Comparison of ENCODE assay signal across 1 cellular context in the genomic region with DNA sequence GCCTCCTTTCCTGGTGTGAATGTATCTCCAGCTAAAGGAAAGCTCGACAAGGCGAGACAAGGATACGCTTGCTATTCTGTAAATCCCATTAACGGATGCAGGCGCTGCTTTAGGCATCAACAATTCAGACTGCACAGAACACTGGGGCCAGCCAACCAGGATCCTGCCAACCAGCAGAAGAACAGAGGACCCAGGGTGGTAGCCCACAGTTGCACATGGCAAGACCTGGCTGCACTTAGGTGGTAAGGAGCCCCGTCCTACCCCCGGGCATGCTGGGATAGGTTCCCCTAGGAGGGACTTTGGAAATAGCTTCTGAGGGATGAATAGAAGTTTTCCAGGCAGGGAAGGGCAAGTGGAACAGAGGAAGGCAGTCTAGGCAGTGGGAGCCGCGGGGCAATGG.
TF ChIP-seq lines count a peak whose summit lies in the region.

No MANE protein-coding gene starts in this region.

TF ChIP-seq in GM23338, 12 proteins besides CTCF, POLR2A, EP300 and RAD21 (continued from another document):
- TF ChIP-seq ETS1 (IDR thresholded peaks at IDR 0.05) (no peak), JUNB (IDR thresholded peaks at IDR 0.05; ENCODE audit: unreplicated experiment) (no peak), EZH2 (IDR thresholded peaks at IDR 0.05; ENCODE audit: low read depth, unreplicated experiment) (no peak), STAT1 (IDR thresholded peaks at IDR 0.05; ENCODE audit: unreplicated experiment) (no peak), ZNF114 (CRISPR knock-in tag; IDR thresholded peaks at IDR 0.05) (no peak), POLR2AphosphoS5 (IDR thresholded peaks at IDR 0.05; ENCODE audit: low read depth) (no peak)
- TF ChIP-seq, protein P1, sequence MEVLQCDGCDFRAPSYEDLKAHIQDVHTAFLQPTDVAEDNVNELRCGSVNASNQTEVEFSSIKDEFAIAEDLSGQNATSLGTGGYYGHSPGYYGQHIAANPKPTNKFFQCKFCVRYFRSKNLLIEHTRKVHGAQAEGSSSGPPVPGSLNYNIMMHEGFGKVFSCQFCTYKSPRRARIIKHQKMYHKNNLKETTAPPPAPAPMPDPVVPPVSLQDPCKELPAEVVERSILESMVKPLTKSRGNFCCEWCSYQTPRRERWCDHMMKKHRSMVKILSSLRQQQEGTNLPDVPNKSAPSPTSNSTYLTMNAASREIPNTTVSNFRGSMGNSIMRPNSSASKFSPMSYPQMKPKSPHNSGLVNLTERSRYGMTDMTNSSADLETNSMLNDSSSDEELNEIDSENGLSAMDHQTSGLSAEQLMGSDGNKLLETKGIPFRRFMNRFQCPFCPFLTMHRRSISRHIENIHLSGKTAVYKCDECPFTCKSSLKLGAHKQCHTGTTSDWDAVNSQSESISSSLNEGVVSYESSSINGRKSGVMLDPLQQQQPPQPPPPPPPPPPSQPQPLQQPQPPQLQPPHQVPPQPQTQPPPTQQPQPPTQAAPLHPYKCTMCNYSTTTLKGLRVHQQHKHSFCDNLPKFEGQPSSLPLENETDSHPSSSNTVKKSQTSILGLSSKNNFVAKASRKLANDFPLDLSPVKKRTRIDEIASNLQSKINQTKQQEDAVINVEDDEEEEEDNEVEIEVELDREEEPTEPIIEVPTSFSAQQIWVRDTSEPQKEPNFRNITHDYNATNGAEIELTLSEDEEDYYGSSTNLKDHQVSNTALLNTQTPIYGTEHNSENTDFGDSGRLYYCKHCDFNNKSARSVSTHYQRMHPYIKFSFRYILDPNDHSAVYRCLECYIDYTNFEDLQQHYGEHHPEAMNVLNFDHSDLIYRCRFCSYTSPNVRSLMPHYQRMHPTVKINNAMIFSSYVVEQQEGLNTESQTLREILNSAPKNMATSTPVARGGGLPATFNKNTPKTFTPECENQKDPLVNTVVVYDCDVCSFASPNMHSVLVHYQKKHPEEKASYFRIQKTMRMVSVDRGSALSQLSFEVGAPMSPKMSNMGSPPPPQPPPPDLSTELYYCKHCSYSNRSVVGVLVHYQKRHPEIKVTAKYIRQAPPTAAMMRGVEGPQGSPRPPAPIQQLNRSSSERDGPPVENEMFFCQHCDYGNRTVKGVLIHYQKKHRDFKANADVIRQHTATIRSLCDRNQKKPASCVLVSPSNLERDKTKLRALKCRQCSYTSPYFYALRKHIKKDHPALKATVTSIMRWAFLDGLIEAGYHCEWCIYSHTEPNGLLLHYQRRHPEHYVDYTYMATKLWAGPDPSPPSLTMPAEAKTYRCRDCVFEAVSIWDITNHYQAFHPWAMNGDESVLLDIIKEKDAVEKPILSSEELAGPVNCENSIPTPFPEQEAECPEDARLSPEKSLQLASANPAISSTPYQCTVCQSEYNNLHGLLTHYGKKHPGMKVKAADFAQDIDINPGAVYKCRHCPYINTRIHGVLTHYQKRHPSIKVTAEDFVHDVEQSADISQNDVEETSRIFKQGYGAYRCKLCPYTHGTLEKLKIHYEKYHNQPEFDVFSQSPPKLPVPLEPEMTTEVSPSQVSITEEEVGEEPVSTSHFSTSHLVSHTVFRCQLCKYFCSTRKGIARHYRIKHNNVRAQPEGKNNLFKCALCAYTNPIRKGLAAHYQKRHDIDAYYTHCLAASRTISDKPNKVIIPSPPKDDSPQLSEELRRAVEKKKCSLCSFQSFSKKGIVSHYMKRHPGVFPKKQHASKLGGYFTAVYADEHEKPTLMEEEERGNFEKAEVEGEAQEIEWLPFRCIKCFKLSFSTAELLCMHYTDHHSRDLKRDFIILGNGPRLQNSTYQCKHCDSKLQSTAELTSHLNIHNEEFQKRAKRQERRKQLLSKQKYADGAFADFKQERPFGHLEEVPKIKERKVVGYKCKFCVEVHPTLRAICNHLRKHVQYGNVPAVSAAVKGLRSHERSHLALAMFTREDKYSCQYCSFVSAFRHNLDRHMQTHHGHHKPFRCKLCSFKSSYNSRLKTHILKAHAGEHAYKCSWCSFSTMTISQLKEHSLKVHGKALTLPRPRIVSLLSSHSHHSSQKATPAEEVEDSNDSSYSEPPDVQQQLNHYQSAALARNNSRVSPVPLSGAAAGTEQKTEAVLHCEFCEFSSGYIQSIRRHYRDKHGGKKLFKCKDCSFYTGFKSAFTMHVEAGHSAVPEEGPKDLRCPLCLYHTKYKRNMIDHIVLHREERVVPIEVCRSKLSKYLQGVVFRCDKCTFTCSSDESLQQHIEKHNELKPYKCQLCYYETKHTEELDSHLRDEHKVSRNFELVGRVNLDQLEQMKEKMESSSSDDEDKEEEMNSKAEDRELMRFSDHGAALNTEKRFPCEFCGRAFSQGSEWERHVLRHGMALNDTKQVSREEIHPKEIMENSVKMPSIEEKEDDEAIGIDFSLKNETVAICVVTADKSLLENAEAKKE (CRISPR knock-in tag; IDR thresholded peaks at IDR 0.05), result no peak
- TF ChIP-seq, protein P2, sequence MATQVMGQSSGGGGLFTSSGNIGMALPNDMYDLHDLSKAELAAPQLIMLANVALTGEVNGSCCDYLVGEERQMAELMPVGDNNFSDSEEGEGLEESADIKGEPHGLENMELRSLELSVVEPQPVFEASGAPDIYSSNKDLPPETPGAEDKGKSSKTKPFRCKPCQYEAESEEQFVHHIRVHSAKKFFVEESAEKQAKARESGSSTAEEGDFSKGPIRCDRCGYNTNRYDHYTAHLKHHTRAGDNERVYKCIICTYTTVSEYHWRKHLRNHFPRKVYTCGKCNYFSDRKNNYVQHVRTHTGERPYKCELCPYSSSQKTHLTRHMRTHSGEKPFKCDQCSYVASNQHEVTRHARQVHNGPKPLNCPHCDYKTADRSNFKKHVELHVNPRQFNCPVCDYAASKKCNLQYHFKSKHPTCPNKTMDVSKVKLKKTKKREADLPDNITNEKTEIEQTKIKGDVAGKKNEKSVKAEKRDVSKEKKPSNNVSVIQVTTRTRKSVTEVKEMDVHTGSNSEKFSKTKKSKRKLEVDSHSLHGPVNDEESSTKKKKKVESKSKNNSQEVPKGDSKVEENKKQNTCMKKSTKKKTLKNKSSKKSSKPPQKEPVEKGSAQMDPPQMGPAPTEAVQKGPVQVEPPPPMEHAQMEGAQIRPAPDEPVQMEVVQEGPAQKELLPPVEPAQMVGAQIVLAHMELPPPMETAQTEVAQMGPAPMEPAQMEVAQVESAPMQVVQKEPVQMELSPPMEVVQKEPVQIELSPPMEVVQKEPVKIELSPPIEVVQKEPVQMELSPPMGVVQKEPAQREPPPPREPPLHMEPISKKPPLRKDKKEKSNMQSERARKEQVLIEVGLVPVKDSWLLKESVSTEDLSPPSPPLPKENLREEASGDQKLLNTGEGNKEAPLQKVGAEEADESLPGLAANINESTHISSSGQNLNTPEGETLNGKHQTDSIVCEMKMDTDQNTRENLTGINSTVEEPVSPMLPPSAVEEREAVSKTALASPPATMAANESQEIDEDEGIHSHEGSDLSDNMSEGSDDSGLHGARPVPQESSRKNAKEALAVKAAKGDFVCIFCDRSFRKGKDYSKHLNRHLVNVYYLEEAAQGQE (IDR thresholded peaks at IDR 0.05; ENCODE audit: unreplicated experiment), result no peak
